In the genomic region with DNA sequence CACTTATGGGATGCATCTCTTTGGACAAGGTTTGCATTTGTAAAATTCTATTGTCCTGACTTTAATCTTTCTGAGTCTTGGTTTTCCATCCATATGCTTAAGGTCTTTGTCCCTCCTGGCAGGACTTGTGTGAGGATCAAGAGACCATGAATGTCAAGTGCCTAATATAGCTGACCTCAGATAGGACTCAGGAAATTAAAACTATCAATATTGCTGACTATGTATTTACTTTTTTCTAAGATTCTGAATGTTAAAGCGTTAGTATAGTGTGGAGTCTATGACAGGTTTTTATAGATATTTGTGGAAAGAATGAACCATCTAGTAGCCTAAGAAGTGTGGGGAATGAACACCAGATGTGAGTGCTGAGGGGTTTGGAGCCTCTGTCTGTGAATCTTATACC, we compare ENCODE assay signal across 6 cellular contexts.
"Had no signal": no experiment of that assay in that cellular context is flagged by ENCODE, and none has a peak within 500 bp of the region (broad histone marks: within the 10 kb centered on the region; RNA-seq: fewer than 3 reads in every experiment).

No MANE protein-coding gene starts in this region.

- H3K4me1 Mint-ChIP-seq: IgD-negative memory B cell had no signal

- DNase-seq: GM23248, H9, HCEC 1CT had no signal

- H3K27ac Mint-ChIP-seq: IgD-negative memory B cell had no signal

- H3K9ac ChIP-seq: GM23248 had no signal

- H3K27ac ChIP-seq: GM23248 had no signal

- H3K27me3 Mint-ChIP-seq: IgD-negative memory B cell had no signal

- H3K4me3 ChIP-seq: GM23248 had no signal

- H2AFZ ChIP-seq: GM23248 had no signal

- FAIRE-seq: H54, HTR-8/SVneo had no signal

- H3K4me3 Mint-ChIP-seq: H9, IgD-negative memory B cell had no signal

- H3K9me3 Mint-ChIP-seq: H9 had no signal
